1 cellular context compared by ENCODE assay signal in genomic region chr10:34864156-34865075, GRCh38.
TF ChIP-seq lines count a peak whose summit lies in the region.

No MANE protein-coding gene starts in this region.

TF ChIP-seq in H1, 55 proteins besides CTCF, POLR2A, EP300 and RAD21:
- TF ChIP-seq E2F6 (IDR thresholded peaks at IDR 0.05) (no peak), CTBP2 (IDR thresholded peaks at IDR 0.05; ENCODE audit: borderline replicate concordance, insufficient read depth, insufficient read length, low read length) (no peak), TCF12 (IDR thresholded peaks at IDR 0.05; ENCODE audit: low read depth, low read length) (no peak), YY1 (IDR thresholded peaks at IDR 0.05; ENCODE audit: low read depth, low read length) (no peak)
